Comparison of ENCODE assay signal across 9 cellular contexts in genomic region chr17:7589891-7590611, GRCh38. TPM values are rescaled to one million over a fixed set of nuclear protein-coding genes. Genes with fewer than 3 reads are reported as not detected.
A peak's percentile ranks its signal among the peaks of the same experiment; 100 is the strongest.
DNase-seq lines count a peak whose midpoint lies in the region; ATAC-seq and TF ChIP-seq lines count a peak whose summit lies in the region.
"Had no signal": no experiment of that assay in that cellular context is flagged by ENCODE, and none has a peak within 500 bp of the region (broad histone marks: within the 10 kb centered on the region; RNA-seq: fewer than 3 reads in every experiment).

Gene SOX15, minus strand, starts transcription at chr17:7590094. Its CDS starts 418 bp downstream, at chr17:7589676.

- intact Hi-C loops in breast epithelium (cut with DNase I; ENCODE audit: low total_unique reads) = no loop called here
- intact Hi-C loops in transverse colon (cut with DNase I; ENCODE audit: low total_unique reads) = loop anchor here (10.0 kb wide), 1 partner anchor 545 kb away; the partner anchor contains the start of gene SLC16A11

- H3K9me3 ChIP-seq in breast epithelium = no peaks in the 10 kb centered on the region
- H3K9me3 ChIP-seq in transverse colon = no peaks in the 10 kb centered on the region

- H3K4me1 Mint-ChIP-seq in activated T-cell treated with anti-CD3 and anti-CD28 coated beads, Interleukin-2, amount 50 U/mL, for 72 hours (ENCODE audit: low read depth) = peaks cover 9% of the 10 kb centered on the region
- peaks cover 4% of the 10 kb centered on the region for H3K4me1 Mint-ChIP-seq in activated T-cell treated with anti-CD3 and anti-CD28 coated beads, Interleukin-2, amount 50 U/mL, for 4 hours (ENCODE audit: low read depth)
- peaks cover 40% of the 10 kb centered on the region for H3K4me1 Mint-ChIP-seq in nephron progenitor cell

- no peak for TF ChIP-seq EP300 in transverse colon (IDR thresholded peaks at IDR 0.05; ENCODE audit: low read depth)

- no peak for TF ChIP-seq POLR2A in breast epithelium (IDR thresholded peaks at IDR 0.05)
- no peak for TF ChIP-seq POLR2A in transverse colon (IDR thresholded peaks at IDR 0.05)

- H3K36me3 ChIP-seq in breast epithelium (peaks cover 12% of the 10 kb centered on the region), transverse colon (peaks cover 0 to 41% (median 18%) of the 10 kb centered on the region in 4 donors)

- WGBS in transverse colon (ENCODE audit: low coverage in 1 of 2), 2 donors = 73% methylated on average over 23 of the region's 23 CpGs; no CpG with 5 or more reads in 1 of the 2 donors

- peaks cover 0 to 11% of the 10 kb centered on the region in 2 donors for H3K36me3 Mint-ChIP-seq in activated T-cell treated with anti-CD3 and anti-CD28 coated beads, Interleukin-2, amount 50 U/mL, for 72 hours (ENCODE audit: insufficient read depth in 2 of 2)
- H3K36me3 Mint-ChIP-seq in activated T-cell treated with anti-CD3 and anti-CD28 coated beads, Interleukin-2, amount 50 U/mL, for 4 hours (ENCODE audit: insufficient read depth) = peaks cover 40% of the 10 kb centered on the region
- peaks cover 40% of the 10 kb centered on the region for H3K36me3 Mint-ChIP-seq in nephron progenitor cell (ENCODE audit: low read depth)

- no peak for ATAC-seq in activated T-cell treated with anti-CD3 and anti-CD28 coated beads, Interleukin-2, amount 50 U/mL, for 72 hours (replicated peaks in 1 of 2)
- no peak for ATAC-seq in activated T-cell treated with anti-CD3 and anti-CD28 coated beads, Interleukin-2, amount 50 U/mL, for 4 hours

- H3K27me3 Mint-ChIP-seq in activated T-cell treated with anti-CD3 and anti-CD28 coated beads, Interleukin-2, amount 50 U/mL, for 72 hours (ENCODE audit: low read depth) = no peaks in the 10 kb centered on the region
- no peaks in the 10 kb centered on the region for H3K27me3 Mint-ChIP-seq in activated T-cell treated with anti-CD3 and anti-CD28 coated beads, Interleukin-2, amount 50 U/mL, for 4 hours (ENCODE audit: low read depth)
- H3K27me3 Mint-ChIP-seq in nephron progenitor cell (ENCODE audit: low read depth, poor library complexity) = no peaks in the 10 kb centered on the region
- H3K27me3 Mint-ChIP-seq: memory B cell had no signal

- in situ Hi-C loops in transverse colon (cut with MboI; ENCODE audit: low pct_ligation_motif_present in 1 of 4, low pct_unique_long_range_greater_than_20kb in 1 of 4, low sequenced_read_pairs in 3 of 4) = no loop called here

- no peak for TF ChIP-seq CTCF in breast epithelium (IDR thresholded peaks at IDR 0.05)
- TF ChIP-seq CTCF in transverse colon (IDR thresholded peaks at IDR 0.05) = no peak
- no peak for TF ChIP-seq CTCF in nephron progenitor cell (IDR thresholded peaks at IDR 0.05)

- H3K4me3 ChIP-seq in breast epithelium = peak within 1 kb of the TSS; percentile 32 to 79 (median 60)
- H3K4me3 ChIP-seq in transverse colon = peak within 1 kb of the TSS; percentile 31 to 45 (median 33)

- H3K4me1 ChIP-seq in breast epithelium (peaks cover 2 to 6% of the 10 kb centered on the region in 2 donors), transverse colon (peaks cover 0 to 31% (median 18%) of the 10 kb centered on the region in 4 donors)

- H3K27ac ChIP-seq in breast epithelium (peak within 1 kb of the TSS; percentile 68 to 80), layer of hippocampus (ENCODE audit: low read depth, low read length) (peak within 1 kb of the TSS; percentile 69), transverse colon (peak within 1 kb of the TSS; percentile 66 to 83 (median 76))

- H3K27me3 ChIP-seq in breast epithelium (no peaks in the 10 kb centered on the region), layer of hippocampus (ENCODE audit: control insufficient read depth, insufficient read depth, low read length) (no peaks in the 10 kb centered on the region), transverse colon (no peaks in the 10 kb centered on the region)

- H3K9me3 Mint-ChIP-seq in activated T-cell treated with anti-CD3 and anti-CD28 coated beads, Interleukin-2, amount 50 U/mL, for 72 hours = no peaks in the 10 kb centered on the region
- no peaks in the 10 kb centered on the region for H3K9me3 Mint-ChIP-seq in activated T-cell treated with anti-CD3 and anti-CD28 coated beads, Interleukin-2, amount 50 U/mL, for 4 hours
- no peaks in the 10 kb centered on the region for H3K9me3 Mint-ChIP-seq in nephron progenitor cell
- H3K9me3 Mint-ChIP-seq: memory B cell had no signal

- no peak within 1 kb of the TSS for H3K4me3 Mint-ChIP-seq in activated T-cell treated with anti-CD3 and anti-CD28 coated beads, Interleukin-2, amount 50 U/mL, for 72 hours
- H3K4me3 Mint-ChIP-seq in activated T-cell treated with anti-CD3 and anti-CD28 coated beads, Interleukin-2, amount 50 U/mL, for 4 hours = no peak within 1 kb of the TSS
- H3K4me3 Mint-ChIP-seq in nephron progenitor cell = no peak within 1 kb of the TSS
- H3K4me3 Mint-ChIP-seq: memory B cell had no signal

- peak in 1 of 2 donors; percentile 11 for DNase-seq in activated T-cell treated with anti-CD3 and anti-CD28 coated beads, Interleukin-2, amount 50 U/mL, for 72 hours
- no peak for DNase-seq in activated T-cell treated with anti-CD3 and anti-CD28 coated beads, Interleukin-2, amount 50 U/mL, for 4 hours
- DNase-seq in breast epithelium (ENCODE audit: low spot score in 2 of 2) (no peak), transverse colon (no peak), nephron progenitor cell (no peak), RKO (ENCODE audit: low spot score) (no peak)
- no peak for DNase-seq in activated CD4-positive, alpha-beta T cell treated with anti-CD3 and anti-CD28 coated beads, Interleukin-2, amount 50 U/mL, for 4 hours

- peak within 1 kb of the TSS; percentile 7 for H3K27ac Mint-ChIP-seq in activated T-cell treated with anti-CD3 and anti-CD28 coated beads, Interleukin-2, amount 50 U/mL, for 72 hours
- H3K27ac Mint-ChIP-seq in nephron progenitor cell = no peak within 1 kb of the TSS
- H3K27ac Mint-ChIP-seq: memory B cell had no signal

RNA-seq across cellular contexts. Expression of gene SOX15, which starts in this region (rescaled TPM):
- total RNA-seq in activated T-cell treated with anti-CD3 and anti-CD28 coated beads, Interleukin-2, amount 50 U/mL, for 72 hours = under 1 TPM; 0.34 to 0.86 TPM
- total RNA-seq in activated T-cell treated with anti-CD3 and anti-CD28 coated beads, Interleukin-2, amount 50 U/mL, for 4 hours = under 1 TPM; 0.20 to 0.38 (median 0.24) TPM
- total RNA-seq in breast epithelium (1 to 10 TPM; 1.3 to 4.1 (median 1.6) TPM), transverse colon (1 to 10 TPM in 2 of 4 donors, not detected in 2; 2.3 to 4.3 TPM)
